15 cellular contexts compared by ENCODE assay signal in the genomic region with DNA sequence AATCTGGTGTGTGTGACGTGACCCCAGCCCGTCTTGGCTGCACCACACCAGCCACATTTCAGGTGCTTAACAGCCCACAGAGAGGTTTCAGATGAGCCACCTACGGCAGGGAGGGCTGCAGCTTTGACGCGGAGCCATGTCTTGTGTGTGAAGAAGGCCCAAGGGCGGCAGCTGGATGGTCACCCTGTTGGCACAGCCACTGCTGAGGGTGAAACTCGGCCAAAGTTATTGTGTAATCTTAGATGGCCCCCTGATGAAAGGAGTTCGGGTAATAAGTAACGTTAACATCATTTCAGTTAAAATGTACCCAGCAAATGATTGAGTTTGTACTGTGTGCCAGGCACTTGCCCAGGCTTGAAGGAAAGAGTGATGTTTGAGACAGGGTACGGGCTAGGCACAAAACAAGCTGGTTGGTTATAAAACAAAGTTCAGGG.
DNase-seq lines count a peak whose midpoint lies in the region; ATAC-seq, FAIRE-seq and TF ChIP-seq lines count a peak whose summit lies in the region.
"Had no signal": no experiment of that assay in that cellular context is flagged by ENCODE, and none has a peak within 500 bp of the region (broad histone marks: within the 10 kb centered on the region; RNA-seq: fewer than 3 reads in every experiment).

No MANE protein-coding gene starts in this region.

- peaks cover 29% of the 10 kb centered on the region for H3K79me2 ChIP-seq in K562 (ENCODE audit: control insufficient read depth, insufficient read depth, low read length)

- H3K9ac ChIP-seq in K562 (ENCODE audit: insufficient read depth in 1 of 2, low read depth in 2 of 2, low read length in 2 of 2): no peak overlapping the region

- POLR2A ChIA-PET in K562 (lab: Yijun Ruan, JAX): interaction anchor here (1.0 kb wide), 1 partner anchor 300 kb away, joined by 3 read pairs; no protein-coding TSS in a partner anchor

- peak; percentile 70 for ATAC-seq in GM18861 (IDR thresholded peaks at IDR 0.05; ENCODE audit: unreplicated experiment)
- peak; percentile 96 for ATAC-seq in HG02678 (IDR thresholded peaks at IDR 0.05; ENCODE audit: unreplicated experiment)
- no peak for ATAC-seq in K562
- peak; percentile 55 to 78 (median 59) for ATAC-seq in pancreas
- no peak for ATAC-seq in gastroesophageal sphincter
- ATAC-seq in HG02840 (IDR thresholded peaks at IDR 0.05; ENCODE audit: low FRiP score, unreplicated experiment): no peak
- ATAC-seq: natural killer cell treated with Interleukin-12 subunit alpha and Interleukin-12 subunit beta and Interleukin-15 and Interleukin-18, amount 100 ng/mL, for 72 hours had no signal

- CTCF ChIA-PET in K562 (lab: Yijun Ruan, JAX; ENCODE audit: low intra/inter-chr PET ratio): no interaction called here

- in situ Hi-C loops in K562 (cut with MboI): no loop called here

- H3K4me2 ChIP-seq in K562 (ENCODE audit: insufficient read depth, low read length): no peak overlapping the region

- intact Hi-C loops in K562 (cut with micrococcal nuclease): no loop called here
- intact Hi-C loops in pancreas (cut with DNase I): no loop called here

- TF ChIP-seq RAD21 in K562 (CRISPR knock-in tag; conservative IDR thresholded peaks at IDR 0.05 in 1 of 2, IDR thresholded peaks at IDR 0.05 in 1 of 2): no peak

- H3K9me3 ChIP-seq in K562 (replicated peaks; ENCODE audit: control insufficient read depth, insufficient read depth, low read depth, low read length): no peaks in the 10 kb centered on the region
- no peaks in the 10 kb centered on the region for H3K9me3 ChIP-seq in pancreas
- no peaks in the 10 kb centered on the region for H3K9me3 ChIP-seq in gastroesophageal sphincter

- FAIRE-seq in K562 (lab: Jason Lieb, UNC) (no peak), pancreas (lab: Jason Lieb, UNC) (no peak)

- DNase-seq in K562 (ENCODE audit: extremely low read depth in 1 of 4, low spot score in 3 of 4) (no peak), pancreas (peak in 4 of 6 donors; percentile 68 to 83 (median 70)), NCI-H510A (lab: John Stamatoyannopoulos, UW) (no peak)
- DNase-seq: COR-L47, erythroblast, H9, NCI-H446 treated with DMSO at 0.1 percent for 48 hours, SHP77 treated with DMSO at 0.1 percent for 48 hours had no signal

- no peaks in the 10 kb centered on the region for H4K20me1 ChIP-seq in K562 (replicated peaks; ENCODE audit: control insufficient read depth, insufficient read depth, low read length)

- H3K27me3 ChIP-seq in K562 (ENCODE audit: control insufficient read depth in 2 of 2, insufficient read depth in 2 of 2, low read length in 2 of 2): no peaks in the 10 kb centered on the region
- H3K27me3 ChIP-seq in pancreas: no peaks in the 10 kb centered on the region
- no peaks in the 10 kb centered on the region for H3K27me3 ChIP-seq in gastroesophageal sphincter
- H3K27me3 ChIP-seq: brain microvascular endothelial cell had no signal

- H3K27ac ChIP-seq in K562 (ENCODE audit: extremely low read depth, low read depth, low read length) (no peak overlapping the region), pancreas (peak overlapping the region; percentile 53 to 69 (median 60)), gastroesophageal sphincter (no peak overlapping the region)
- H3K27ac ChIP-seq: brain microvascular endothelial cell, HL-60 had no signal

- TF ChIP-seq POLR2A in K562 (conservative IDR thresholded peaks at IDR 0.05): no peak
- TF ChIP-seq POLR2A in gastroesophageal sphincter (IDR thresholded peaks at IDR 0.05): no peak

- H3K36me3 ChIP-seq in K562 (ENCODE audit: control insufficient read depth, insufficient read depth, low read length) (peaks cover 92% of the 10 kb centered on the region), pancreas (peaks cover 0 to 33% (median 11%) of the 10 kb centered on the region in 3 donors), gastroesophageal sphincter (peaks cover 0 to 67% of the 10 kb centered on the region in 2 donors)

- H2AFZ ChIP-seq in K562 (ENCODE audit: low read depth, low read length): no peak overlapping the region

- no TSS peak for BruUV-seq in K562 (replicated peaks; lab: Mats Ljungman, UMichigan)

- TF ChIP-seq EP300 in K562 (IDR thresholded peaks at IDR 0.05; ENCODE audit: low read length) (no peak), gastroesophageal sphincter (IDR thresholded peaks at IDR 0.05) (no peak)

- H3K4me3 ChIP-seq in K562 (no peak overlapping the region), pancreas (no peak overlapping the region), gastroesophageal sphincter (no peak overlapping the region)

- TF ChIP-seq CTCF in K562 (IDR thresholded peaks at IDR 0.05 in 2 of 3, conservative IDR thresholded peaks at IDR 0.05 in 1 of 3; ENCODE audit: insufficient read depth in 2 of 3, low read depth in 1 of 3, low read length in 3 of 3) (no peak), pancreas (IDR thresholded peaks at IDR 0.05) (no peak), gastroesophageal sphincter (IDR thresholded peaks at IDR 0.05) (no peak)

- H3K4me1 ChIP-seq in K562 (replicated peaks in 1 of 2; ENCODE audit: control insufficient read depth in 2 of 2, insufficient read depth in 2 of 2, low read length in 2 of 2) (peaks cover 11 to 16% of the 10 kb centered on the region in 2 experiments), pancreas (peaks cover 48 to 52% (median 51%) of the 10 kb centered on the region in 3 donors), gastroesophageal sphincter (peaks cover 0 to 43% (median 7%) of the 10 kb centered on the region in 3 donors)

- peaks cover 5% of the 10 kb centered on the region for H3K9me1 ChIP-seq in K562 (ENCODE audit: control insufficient read depth, insufficient read depth, low read length)

- WGBS in K562 (ENCODE audit: insufficient coverage, low coverage, missing lambda C conversion rate): 93% methylated on average over 10 of the region's 10 CpGs
- 20 to 22% methylated on average over 10 of the region's 10 CpGs for WGBS in pancreas, 2 donors
- 88 to 92% methylated on average over 4 to 8 of the region's 10 CpGs for WGBS in gastroesophageal sphincter (ENCODE audit: low coverage in 1 of 2), 2 donors

TF ChIP-seq in K562, 482 proteins besides CTCF, POLR2A, EP300 and RAD21:
- TF ChIP-seq POLR2G (IDR thresholded peaks at IDR 0.05; ENCODE audit: low read depth, low read length): 0 out of 2 replicates have a peak, but pooled peaks have one; percentile 19
- no peak for TF ChIP-seq NCOA1 (IDR thresholded peaks at IDR 0.05; ENCODE audit: low read depth)
- TF ChIP-seq, protein P1, sequence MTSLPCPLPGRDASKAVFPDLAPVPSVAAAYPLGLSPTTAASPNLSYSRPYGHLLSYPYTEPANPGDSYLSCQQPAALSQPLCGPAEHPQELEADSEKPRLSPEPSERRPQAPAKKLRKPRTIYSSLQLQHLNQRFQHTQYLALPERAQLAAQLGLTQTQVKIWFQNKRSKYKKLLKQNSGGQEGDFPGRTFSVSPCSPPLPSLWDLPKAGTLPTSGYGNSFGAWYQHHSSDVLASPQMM (CRISPR knock-in tag; IDR thresholded peaks at IDR 0.05): no peak
- TF ChIP-seq U2AF1 (optimal IDR thresholded peaks at IDR 0.05; ENCODE audit: low read depth, low read length): no peak
- TF ChIP-seq BRD9 (IDR thresholded peaks at IDR 0.05; ENCODE audit: low read depth, partially characterized antibody): no peak
TF ChIP-seq in K562: peak in this region for 1.

Comparison
In these comparisons a context has a peak if more than half of its experiments do, and no peak if none do; other contexts are left out.
1. ATAC-seq: peak in GM18861 (single experiment), HG02678 (single experiment) and pancreas (4 of 4); none in K562 (single experiment), gastroesophageal sphincter (single experiment) and HG02840 (single experiment).
2. DNase-seq: peak in pancreas (4 of 6); none in K562 (0 of 4) and NCI-H510A (single experiment).
3. H3K27ac ChIP-seq: peak in pancreas (4 of 4); none in K562 (single experiment) and gastroesophageal sphincter (0 of 4).